35 cellular contexts compared by ENCODE assay signal in genomic region chr16:3362931-3363330, GRCh38. TPM values are rescaled to one million over a fixed set of nuclear protein-coding genes. Genes with fewer than 3 reads are reported as not detected.
"Had no signal": no experiment of that assay in that cellular context is flagged by ENCODE, and none has a peak within 500 bp of the region (broad histone marks: within the 10 kb centered on the region; RNA-seq: fewer than 3 reads in every experiment).

No MANE protein-coding gene starts in this region.

- ATAC-seq: naive thymus-derived CD4-positive, alpha-beta T cell; natural killer cell treated with Interleukin-12 subunit alpha and Interleukin-12 subunit beta and Interleukin-15 and Interleukin-18, amount 100 ng/mL, for 72 hours; pancreas; right lobe of liver; stimulated activated memory B cell treated with anti-CD40 and anti-IgM and Interleukin-4, amounts not matched to agents 10 μg/mL and 1 μg/mL and 100 μg/mL, for 72 hours; stimulated activated naive CD8-positive, alpha-beta T cell treated with anti-CD3 and anti-CD28 coated beads, Interleukin-15, amount 100 ng/mL, for 72 hours; stimulated activated naive CD8-positive, alpha-beta T cell treated with anti-CD3 and anti-CD28 coated beads, Interleukin-15, Interleukin-2, amounts not matched to agents 100 U/mL and 50 U/mL, for 24 hours had no signal

- H3K4me1 Mint-ChIP-seq: nephron progenitor cell, neural crest cell had no signal

- H3K36me3 ChIP-seq: neutrophil, pancreas, prostate gland, right atrium auricular region, right lobe of liver, sigmoid colon, spleen, suprapubic skin, tibial artery, upper lobe of left lung, vagina had no signal

- H3K4me3 ChIP-seq: pancreas, prostate gland, right atrium auricular region, right lobe of liver, sigmoid colon, skin epidermis, smooth muscle cell, spleen, suprapubic skin, testis, tibial artery, upper lobe of left lung, vagina had no signal

- H3K4me3 Mint-ChIP-seq: natural killer cell treated with Interleukin-12 subunit alpha and Interleukin-12 subunit beta and Interleukin-15 and Interleukin-18, amount 100 ng/mL, for 72 hours; nephron progenitor cell; neural crest cell; stimulated activated memory B cell treated with anti-CD40 and anti-IgM and Interleukin-4, amounts not matched to agents 10 μg/mL and 1 μg/mL and 100 μg/mL, for 72 hours; stimulated activated naive CD8-positive, alpha-beta T cell treated with anti-CD3 and anti-CD28 coated beads, Interleukin-15, amount 100 ng/mL, for 72 hours had no signal

- H3K9me3 ChIP-seq: neutrophil, pancreas, prostate gland, testis, vagina had no signal

- H3K27me3 ChIP-seq: right atrium auricular region, right lobe of liver, testis, upper lobe of left lung, vagina had no signal

- DNase-seq: naive thymus-derived CD4-positive, alpha-beta T cell; nephron progenitor cell; nucleus accumbens; pancreas; retina; right lobe of liver; sigmoid colon; spleen; stimulated activated CD4-positive, alpha-beta T cell treated with anti-CD3 and anti-CD28 coated beads, Interleukin-12 subunit alpha, Interleukin-12 subunit beta, amount 100 ng/mL, for 4 hours; stimulated activated CD4-positive, alpha-beta T cell treated with anti-CD3 and anti-CD28 coated beads, Interleukin-1b, Interleukin-23, amount 100 ng/mL, for 48 hours; stimulated activated CD4-positive, alpha-beta T cell treated with anti-CD3 and anti-CD28 coated beads, Interleukin-4, amount 100 ng/mL, for 1 hour; stimulated activated CD4-positive, alpha-beta T cell treated with anti-CD3 and anti-CD28 coated beads, Interleukin-4, amount 100 ng/mL, for 4 hours; stimulated activated CD8-positive, alpha-beta memory T cell treated with anti-CD3 and anti-CD28 coated beads, Interleukin-4, amount 100 ng/mL, for 48 hours; stimulated activated naive CD4-positive, alpha-beta T cell; stimulated activated naive CD8-positive, alpha-beta T cell treated with anti-CD3 and anti-CD28 coated beads, Interleukin-15, amount 100 ng/mL, for 72 hours; stimulated activated naive CD8-positive, alpha-beta T cell treated with anti-CD3 and anti-CD28 coated beads, Interleukin-15, Interleukin-2, amounts not matched to agents 100 U/mL and 50 U/mL, for 24 hours; substantia nigra; testis; tibial artery; trophoblast cell; upper lobe of left lung had no signal

- H3K4me1 ChIP-seq: pancreas, prostate gland, right atrium auricular region, right lobe of liver, sigmoid colon, suprapubic skin, testis, tibial artery, vagina had no signal

- H3K9me3 Mint-ChIP-seq: natural killer cell treated with Interleukin-12 subunit alpha and Interleukin-12 subunit beta and Interleukin-15 and Interleukin-18, amount 100 ng/mL, for 72 hours had no signal

- H3K4me2 ChIP-seq: smooth muscle cell had no signal

- H3K27ac ChIP-seq: neutrophil, pancreas, prostate gland, right atrium auricular region, right lobe of liver, sigmoid colon, skin epidermis, spleen, suprapubic skin, testis, tibial artery, upper lobe of left lung, vagina had no signal

RNA-seq across cellular contexts. Expression of gene OR2C1, which starts 7.2 kb away (rescaled TPM):
- total RNA-seq: natural killer cell treated with Interleukin-12 subunit alpha and Interleukin-12 subunit beta and Interleukin-15 and Interleukin-18, amount 100 ng/mL, for 72 hours; omental fat pad; osteocyte; posterior vena cava; smooth muscle cell; ureter had no signal
- polyA plus RNA-seq: smooth muscle cell had no signal
